8 cellular contexts compared by ENCODE assay signal in genomic region chr13:25249001-25249543, GRCh38. TPM values are rescaled to one million over a fixed set of nuclear protein-coding genes. Genes with fewer than 3 reads are reported as not detected.
DNase-seq lines count a peak whose midpoint lies in the region; ATAC-seq and TF ChIP-seq lines count a peak whose summit lies in the region.

No MANE protein-coding gene starts in this region.

- H3K27ac ChIP-seq in heart right ventricle (peak overlapping the region in 1 of 10 donors; percentile 22), right atrium auricular region (no peak overlapping the region), right lobe of liver (no peak overlapping the region), spleen (peak overlapping the region in 1 of 8 donors; percentile 38), psoas muscle (no peak overlapping the region)

- H3K27ac Mint-ChIP-seq in WTC11: no peak overlapping the region

- H3K9me3 ChIP-seq in heart right ventricle: no peaks in the 10 kb centered on the region
- H3K9me3 ChIP-seq in right atrium auricular region: no peaks in the 10 kb centered on the region
- no peaks in the 10 kb centered on the region for H3K9me3 ChIP-seq in right lobe of liver
- H3K9me3 ChIP-seq in spleen: peaks cover 0 to 3% (median 0%) of the 10 kb centered on the region in 8 donors
- no peaks in the 10 kb centered on the region for H3K9me3 ChIP-seq in psoas muscle

- H3K4me1 Mint-ChIP-seq in WTC11: peaks cover 12% of the 10 kb centered on the region

- intact Hi-C loops in heart right ventricle (cut with DNase I): no loop called here
- intact Hi-C loops in right lobe of liver (cut with DNase I): no loop called here
- intact Hi-C loops in spleen (cut with DNase I; ENCODE audit: low total_unique reads): no loop called here
- intact Hi-C loops in psoas muscle (cut with DNase I): no loop called here

- peaks cover 0 to 92% (median 37%) of the 10 kb centered on the region in 9 donors for H3K36me3 ChIP-seq in heart right ventricle
- peaks cover 27% of the 10 kb centered on the region for H3K36me3 ChIP-seq in right atrium auricular region
- H3K36me3 ChIP-seq in right lobe of liver: no peaks in the 10 kb centered on the region
- H3K36me3 ChIP-seq in spleen: peaks cover 0 to 85% (median 30%) of the 10 kb centered on the region in 6 donors
- peaks cover 0 to 63% of the 10 kb centered on the region in 2 donors for H3K36me3 ChIP-seq in psoas muscle (ENCODE audit: insufficient read depth in 1 of 2, low read depth in 1 of 2)

- CTCF ChIA-PET in WTC11 (lab: Charles Lee): interaction anchor here (0.6 to 1.5 kb wide), 2 partner anchors 78 to 168 kb away, joined by 3 to 4 read pairs; no protein-coding TSS in a partner anchor

- no peak overlapping the region for H3K4me3 Mint-ChIP-seq in WTC11

- no peaks in the 10 kb centered on the region for H3K27me3 Mint-ChIP-seq in WTC11 (ENCODE audit: low read depth)

- ATAC-seq in heart right ventricle (no peak), HG03565 (IDR thresholded peaks at IDR 0.05; ENCODE audit: unreplicated experiment) (peak; percentile 67), WTC11 (peak; percentile 75), right lobe of liver (peak in 2 of 4 donors; percentile 52 to 65), GM21447 (IDR thresholded peaks at IDR 0.05; ENCODE audit: unreplicated experiment) (no peak), psoas muscle (no peak)

- peaks cover 0 to 15% (median 0%) of the 10 kb centered on the region in 9 donors for H3K4me1 ChIP-seq in heart right ventricle
- H3K4me1 ChIP-seq in right atrium auricular region: no peaks in the 10 kb centered on the region
- H3K4me1 ChIP-seq in right lobe of liver: peaks cover 0 to 12% (median 3%) of the 10 kb centered on the region in 4 donors
- H3K4me1 ChIP-seq in spleen: peaks cover 0 to 29% (median 16%) of the 10 kb centered on the region in 6 donors
- H3K4me1 ChIP-seq in psoas muscle: no peaks in the 10 kb centered on the region

- H3K4me3 ChIP-seq in heart right ventricle (no peak overlapping the region), right atrium auricular region (no peak overlapping the region), right lobe of liver (no peak overlapping the region), spleen (no peak overlapping the region), psoas muscle (no peak overlapping the region)

- TF ChIP-seq POLR2A in right lobe of liver (IDR thresholded peaks at IDR 0.05): no peak
- no peak for TF ChIP-seq POLR2A in spleen (IDR thresholded peaks at IDR 0.05)

- WGBS in heart right ventricle, 2 donors: 39 to 43% methylated on average over 5 of the region's 5 CpGs
- WGBS in right lobe of liver (ENCODE audit: insufficient coverage, low coverage, low lambda C conversion rate, missing lambda C conversion rate): 34% methylated on average over 5 of the region's 5 CpGs
- WGBS in spleen, 5 donors: 39 to 48% (median 42%) methylated on average over 5 of the region's 5 CpGs
- WGBS in psoas muscle, 3 donors: 42 to 45% (median 44%) methylated on average over 5 of the region's 5 CpGs

- peaks cover 3% of the 10 kb centered on the region; the same call in 1 of the 2 replicates for H3K9me3 Mint-ChIP-seq in WTC11

- DNase-seq in heart right ventricle (no peak), right atrium auricular region (ENCODE audit: low spot score) (no peak), WTC11 (ENCODE audit: low spot score) (peak; percentile 23), right lobe of liver (no peak), spleen (no peak), psoas muscle (no peak)

- TF ChIP-seq CTCF in heart right ventricle (IDR thresholded peaks at IDR 0.05) (peak in 5 of 9 donors; percentile 7 to 41 (median 24)), right atrium auricular region (IDR thresholded peaks at IDR 0.05) (no peak), WTC11 (IDR thresholded peaks at IDR 0.05) (0 out of 2 replicates have a peak, but pooled peaks have one; percentile 20), right lobe of liver (IDR thresholded peaks at IDR 0.05) (peak in 3 of 4 donors; percentile 23 to 38 (median 30)), spleen (IDR thresholded peaks at IDR 0.05 in 8 of 11, conservative IDR thresholded peaks at IDR 0.05 in 3 of 11) (no peak), psoas muscle (IDR thresholded peaks at IDR 0.05) (no peak)

- POLR2A ChIA-PET in WTC11 (lab: Charles Lee): no interaction called here

- H3K27me3 ChIP-seq in heart right ventricle (no peaks in the 10 kb centered on the region), right atrium auricular region (no peaks in the 10 kb centered on the region), right lobe of liver (no peaks in the 10 kb centered on the region), spleen (replicated peaks in 1 of 7) (no peaks in the 10 kb centered on the region), psoas muscle (ENCODE audit: insufficient read depth in 3 of 3, low read length in 2 of 3) (no peaks in the 10 kb centered on the region)

- H3K36me3 Mint-ChIP-seq in WTC11: peaks cover 5% of the 10 kb centered on the region

TF ChIP-seq in WTC11, 78 proteins besides CTCF, POLR2A, EP300 and RAD21 (continues in another document):
- TF ChIP-seq ZNF317 (CRISPR knock-in tag; IDR thresholded peaks at IDR 0.05; ENCODE audit: borderline replicate concordance, low read depth) (no peak), ZNF416 (CRISPR knock-in tag; IDR thresholded peaks at IDR 0.05) (no peak), ATF2 (CRISPR knock-in tag; IDR thresholded peaks at IDR 0.05; ENCODE audit: borderline replicate concordance, low read depth) (no peak), NFYB (CRISPR knock-in tag; conservative IDR thresholded peaks at IDR 0.05; ENCODE audit: low read depth) (no peak), AR (CRISPR knock-in tag; IDR thresholded peaks at IDR 0.05) (no peak), NFE2L1 (CRISPR knock-in tag; IDR thresholded peaks at IDR 0.05) (no peak), E2F5 (CRISPR knock-in tag; IDR thresholded peaks at IDR 0.05) (no peak), RORB (CRISPR knock-in tag; IDR thresholded peaks at IDR 0.05) (no peak), ATF3 (CRISPR knock-in tag; conservative IDR thresholded peaks at IDR 0.05) (no peak), ZNF423 (CRISPR knock-in tag; IDR thresholded peaks at IDR 0.05) (no peak), ZNF121 (CRISPR knock-in tag; IDR thresholded peaks at IDR 0.05) (no peak)

RNA-seq across cellular contexts. Expression of gene MTMR6, which starts 38.2 kb away (rescaled TPM):
- total RNA-seq in heart right ventricle (10 to 100 TPM; 15.3 to 19.5 (median 17.9) TPM), right atrium auricular region (10 to 100 TPM; 14.8 to 21.2 TPM), WTC11 (2021) (7.0 to 8.6 TPM (median 7.6 TPM) in 3 replicates), right lobe of liver (10 to 100 TPM in 2 of 6 experiments, 1 to 10 TPM in 4; 5.1 to 13.4 (median 7.4) TPM), spleen (10 to 100 TPM; 17.8 to 28.3 (median 23.7) TPM), psoas muscle (10 to 100 TPM; 13.6 to 15.8 (median 15.6) TPM)
- polyA plus RNA-seq in heart right ventricle (1 to 10 TPM; 4.0 to 7.7 TPM), spleen (1 to 10 TPM; 5.4 to 8.7 (median 6.3) TPM), psoas muscle (10 to 100 TPM in 1 of 3 donors, 1 to 10 TPM in 2; 7.7 to 22.9 (median 9.6) TPM)

RNA-seq across cellular contexts. Expression of gene NUP58, which starts 52.4 kb away (rescaled TPM):
- total RNA-seq in heart right ventricle (10 to 100 TPM; 21.2 to 29.5 (median 26.5) TPM), right atrium auricular region (10 to 100 TPM; 24.7 to 27.9 TPM), WTC11 (2021) (59.0 to 63.4 TPM (median 60.3 TPM) in 3 replicates), right lobe of liver (10 to 100 TPM; 11.7 to 33.2 (median 21.6) TPM), spleen (10 to 100 TPM; 36.1 to 53.6 (median 46.9) TPM), psoas muscle (10 to 100 TPM; 24.2 to 35.6 (median 33.8) TPM)
- polyA plus RNA-seq in heart right ventricle (10 to 100 TPM in 1 of 2 donors, 1 to 10 TPM in 1; 8.9 to 10.9 TPM), spleen (10 to 100 TPM in 2 of 3 donors, 1 to 10 TPM in 1; 9.1 to 13.1 (median 10.7) TPM), psoas muscle (10 to 100 TPM; 11.2 to 40.0 (median 27.4) TPM)

Comparison
In these comparisons a context has a peak if more than half of its experiments do, and no peak if none do; other contexts are left out.
1. CTCF ChIP-seq: peak in heart right ventricle (5 of 9), WTC11 (single experiment) and right lobe of liver (3 of 4); none in right atrium auricular region (0 of 2), spleen (0 of 11) and psoas muscle (single experiment).
2. ATAC-seq: peak in HG03565 (single experiment) and WTC11 (single experiment); none in heart right ventricle (0 of 8), GM21447 (single experiment) and psoas muscle (0 of 4).